8 cellular contexts compared by ENCODE assay signal in genomic region chr14:21476925-21477681, GRCh38. TPM values are rescaled to one million over a fixed set of nuclear protein-coding genes. Genes with fewer than 3 reads are reported as not detected.
DNase-seq lines count a peak whose midpoint lies in the region; ATAC-seq and TF ChIP-seq lines count a peak whose summit lies in the region.

Gene RAB2B (minus strand): TSS chr14:21476959. CDS start chr14:21476872, 87 bp downstream.
Gene TOX4 (plus strand): TSS chr14:21477195. CDS start chr14:21477279, 84 bp downstream.

- H3K36me3 ChIP-seq in DND-41 (ENCODE audit: insufficient read depth, low read length) (peaks cover 13% of the 10 kb centered on the region), KMS-11 (ENCODE audit: insufficient read depth) (no peaks in the 10 kb centered on the region), Peyer's patch (peaks cover 0 to 29% (median 0%) of the 10 kb centered on the region in 3 donors)
- H3K36me3 ChIP-seq in naive thymus-derived CD4-positive, alpha-beta T cell (ENCODE audit: control insufficient read depth in 2 of 3, insufficient read depth in 3 of 3, low read length in 3 of 3) = peaks cover 0 to 22% (median 0%) of the 10 kb centered on the region in 3 experiments

- peak within 1 kb of the TSS; percentile 100 for H3K4me3 Mint-ChIP-seq in activated T-helper 1 cell treated with anti-CD3 and anti-CD28 coated beads, Interleukin-12 subunit alpha, Interleukin-12 subunit beta, Interleukin-2, Interleukin-4 antibody, amounts not matched to agents 30 ng/mL and 10 ng/mL and 1 ng/mL, durations not matched to agents 14 hours and 24 hours and 36 hours
- peak within 1 kb of the TSS; percentile 96 to 100 (median 99) for H3K4me3 Mint-ChIP-seq in naive thymus-derived CD4-positive, alpha-beta T cell

- H3K36me3 Mint-ChIP-seq in activated T-helper 1 cell treated with anti-CD3 and anti-CD28 coated beads, Interleukin-12 subunit alpha, Interleukin-12 subunit beta, Interleukin-2, Interleukin-4 antibody, amounts not matched to agents 30 ng/mL and 10 ng/mL and 1 ng/mL, durations not matched to agents 14 hours and 24 hours and 36 hours (ENCODE audit: low read depth) = peaks cover 20% of the 10 kb centered on the region
- H3K36me3 Mint-ChIP-seq in naive thymus-derived CD4-positive, alpha-beta T cell = peaks cover 3 to 19% (median 10%) of the 10 kb centered on the region in 5 donors

- peak; percentile 98 for DNase-seq in DND-41
- DNase-seq in Peyer's patch = peak; percentile 94 to 98 (median 94)
- DNase-seq in activated T-helper 1 cell treated with anti-CD3 and anti-CD28 coated beads, Interleukin-12 subunit alpha, Interleukin-12 subunit beta, Interleukin-2, Interleukin-4 antibody, amounts not matched to agents 30 ng/mL and 10 ng/mL and 1 ng/mL, durations not matched to agents 14 hours and 24 hours and 36 hours (ENCODE audit: low spot score) = peak; percentile 96
- DNase-seq in fibroblast of gingiva (ENCODE audit: low read depth) = peak; percentile 98
- DNase-seq in naive thymus-derived CD4-positive, alpha-beta T cell = peak; percentile 83 to 98 (median 97)
- peak; percentile 93 to 97 (median 97) for DNase-seq in stimulated activated naive CD4-positive, alpha-beta T cell (lab: John Stamatoyannopoulos, UW)

- POLR2A ChIA-PET in naive thymus-derived CD4-positive, alpha-beta T cell (lab: Charles Lee) = interaction anchor here (1.0 to 5.1 kb wide), 14 partner anchors 10 to 1844 kb away, joined by 3 to 53 read pairs (median 5); partner anchors contain the start of genes CHD8, METTL3, PABPN1 and SALL2

- H3K4me2 ChIP-seq in DND-41 (ENCODE audit: insufficient read depth, low read length) (peak within 1 kb of the TSS; percentile 88), KMS-11 (peak within 1 kb of the TSS; percentile 68)

- H3K27ac ChIP-seq in DND-41 (ENCODE audit: low read length) = peak within 1 kb of the TSS; percentile 72
- H3K27ac ChIP-seq in KMS-11 = no peak within 1 kb of the TSS; the same call in 1 of the 2 replicates
- H3K27ac ChIP-seq in Peyer's patch = peak within 1 kb of the TSS; percentile 82 to 91 (median 89)
- peak within 1 kb of the TSS; percentile 88 for H3K27ac ChIP-seq in naive thymus-derived CD4-positive, alpha-beta T cell (ENCODE audit: low read depth, low read length)

- H4K20me1 ChIP-seq in DND-41 (ENCODE audit: insufficient read depth, low read length) (no peaks in the 10 kb centered on the region; the same call in 1 of the 2 replicates), KMS-11 (ENCODE audit: insufficient read depth) (no peaks in the 10 kb centered on the region)

- intact Hi-C loops in activated T-helper 1 cell treated with anti-CD3 and anti-CD28 coated beads, Interleukin-12 subunit alpha, Interleukin-12 subunit beta, Interleukin-2, Interleukin-4 antibody, amounts not matched to agents 30 ng/mL and 10 ng/mL and 1 ng/mL, durations not matched to agents 14 hours and 24 hours and 36 hours (cut with micrococcal nuclease) = loop anchor here (1.0 kb wide), 8 partner anchors 21 to 208 kb away; partner anchors contain the start of genes CHD8, HNRNPC, METTL3 and SALL2
- intact Hi-C loops in naive thymus-derived CD4-positive, alpha-beta T cell (cut with micrococcal nuclease) = loop anchor here (1.0 to 10.0 kb wide), 15 partner anchors 19 to 1844 kb away; partner anchors contain the start of genes CHD8 (in 2 of the 2), HNRNPC (in 2 of the 2), METTL3 (in 2 of the 2) and SUPT16H (in 2 of the 2)

- H3K27me3 ChIP-seq in DND-41 (ENCODE audit: insufficient read depth, low read length, poor library complexity) (no peaks in the 10 kb centered on the region), KMS-11 (ENCODE audit: insufficient read depth, low read depth) (no peaks in the 10 kb centered on the region), Peyer's patch (no peaks in the 10 kb centered on the region)
- no peaks in the 10 kb centered on the region for H3K27me3 ChIP-seq in naive thymus-derived CD4-positive, alpha-beta T cell (ENCODE audit: control insufficient read depth in 2 of 2, insufficient read depth in 2 of 2, low read length in 2 of 2)

- H3K9me3 ChIP-seq in DND-41 (ENCODE audit: insufficient read depth, low read length, severe bottlenecking) (no peaks in the 10 kb centered on the region), Peyer's patch (no peaks in the 10 kb centered on the region)
- no peaks in the 10 kb centered on the region for H3K9me3 ChIP-seq in naive thymus-derived CD4-positive, alpha-beta T cell (ENCODE audit: control insufficient read depth in 2 of 3, low read length in 3 of 3)

- peak within 1 kb of the TSS; percentile 70 for H3K9ac ChIP-seq in DND-41 (ENCODE audit: low read depth, low read length)
- peak within 1 kb of the TSS; percentile 42; the same call in 1 of the 2 replicates for H3K9ac ChIP-seq in KMS-11

- CTCF ChIA-PET in naive thymus-derived CD4-positive, alpha-beta T cell (lab: Charles Lee) = interaction anchor here (1.0 to 1.7 kb wide), 4 partner anchors 21 to 40 kb away, joined by 3 to 5 read pairs (median 4); partner anchors contain the start of genes CHD8 and METTL3

- peaks cover 2% of the 10 kb centered on the region for H3K27me3 Mint-ChIP-seq in activated T-helper 1 cell treated with anti-CD3 and anti-CD28 coated beads, Interleukin-12 subunit alpha, Interleukin-12 subunit beta, Interleukin-2, Interleukin-4 antibody, amounts not matched to agents 30 ng/mL and 10 ng/mL and 1 ng/mL, durations not matched to agents 14 hours and 24 hours and 36 hours (ENCODE audit: insufficient read depth)
- H3K27me3 Mint-ChIP-seq in naive thymus-derived CD4-positive, alpha-beta T cell = no peaks in the 10 kb centered on the region

- H3K4me1 ChIP-seq in DND-41 (ENCODE audit: insufficient read depth, low read length) (peaks cover 30% of the 10 kb centered on the region), KMS-11 (ENCODE audit: low read depth, poor library complexity, severe bottlenecking) (peaks cover 16% of the 10 kb centered on the region), Peyer's patch (peaks cover 0 to 14% (median 6%) of the 10 kb centered on the region in 4 donors)
- peaks cover 21 to 22% of the 10 kb centered on the region in 2 donors for H3K4me1 ChIP-seq in naive thymus-derived CD4-positive, alpha-beta T cell (ENCODE audit: control insufficient read depth in 2 of 2, insufficient read depth in 2 of 2, low read length in 2 of 2)

- TF ChIP-seq POLR2A in Peyer's patch (IDR thresholded peaks at IDR 0.05) = peak; percentile 67 to 79

- H3K27ac Mint-ChIP-seq in activated T-helper 1 cell treated with anti-CD3 and anti-CD28 coated beads, Interleukin-12 subunit alpha, Interleukin-12 subunit beta, Interleukin-2, Interleukin-4 antibody, amounts not matched to agents 30 ng/mL and 10 ng/mL and 1 ng/mL, durations not matched to agents 14 hours and 24 hours and 36 hours = peak within 1 kb of the TSS; percentile 99
- H3K27ac Mint-ChIP-seq in naive thymus-derived CD4-positive, alpha-beta T cell = peak within 1 kb of the TSS; percentile 93 to 100 (median 98)

- peak within 1 kb of the TSS; percentile 78 for H2AFZ ChIP-seq in DND-41 (ENCODE audit: low read depth, low read length)
- peak within 1 kb of the TSS; percentile 69 for H2AFZ ChIP-seq in KMS-11 (ENCODE audit: low read depth)

- peak; percentile 98 for ATAC-seq in DND-41 (ENCODE audit: insufficient read depth, low read depth)
- peak; percentile 100 for ATAC-seq in GM21723 (IDR thresholded peaks at IDR 0.05; ENCODE audit: unreplicated experiment)
- ATAC-seq in naive thymus-derived CD4-positive, alpha-beta T cell = peak; percentile 99

- peaks cover 35% of the 10 kb centered on the region for H3K4me1 Mint-ChIP-seq in activated T-helper 1 cell treated with anti-CD3 and anti-CD28 coated beads, Interleukin-12 subunit alpha, Interleukin-12 subunit beta, Interleukin-2, Interleukin-4 antibody, amounts not matched to agents 30 ng/mL and 10 ng/mL and 1 ng/mL, durations not matched to agents 14 hours and 24 hours and 36 hours (ENCODE audit: low read depth)
- peaks cover 18 to 74% (median 58%) of the 10 kb centered on the region in 7 donors for H3K4me1 Mint-ChIP-seq in naive thymus-derived CD4-positive, alpha-beta T cell

- H3K79me2 ChIP-seq in DND-41 (ENCODE audit: insufficient read depth, low read length) = peaks cover 56% of the 10 kb centered on the region
- H3K79me2 ChIP-seq in KMS-11 (ENCODE audit: insufficient read depth, low read depth) = peaks cover 17% of the 10 kb centered on the region; the same call in 1 of the 2 replicates

- H3K4me3 ChIP-seq in DND-41 (ENCODE audit: low read depth in 1 of 2, low read length in 2 of 2) = peak within 1 kb of the TSS; percentile 81 to 95
- no peak within 1 kb of the TSS for H3K4me3 ChIP-seq in KMS-11 (IDR thresholded peaks at IDR 0.05; ENCODE audit: insufficient read depth, low read depth, low read length)
- peak within 1 kb of the TSS; percentile 72 to 86 (median 78) for H3K4me3 ChIP-seq in Peyer's patch
- peak within 1 kb of the TSS; percentile 99 for H3K4me3 ChIP-seq in naive thymus-derived CD4-positive, alpha-beta T cell (ENCODE audit: low read length)

- no peaks in the 10 kb centered on the region for H3K9me3 Mint-ChIP-seq in activated T-helper 1 cell treated with anti-CD3 and anti-CD28 coated beads, Interleukin-12 subunit alpha, Interleukin-12 subunit beta, Interleukin-2, Interleukin-4 antibody, amounts not matched to agents 30 ng/mL and 10 ng/mL and 1 ng/mL, durations not matched to agents 14 hours and 24 hours and 36 hours
- H3K9me3 Mint-ChIP-seq in naive thymus-derived CD4-positive, alpha-beta T cell = no peaks in the 10 kb centered on the region

- TF ChIP-seq CTCF in DND-41 (IDR thresholded peaks at IDR 0.05; ENCODE audit: borderline replicate concordance, extremely low read depth, low read length, poor library complexity, severe bottlenecking) (peak; percentile 99), KMS-11 (conservative IDR thresholded peaks at IDR 0.05; ENCODE audit: low read depth, low read length) (peak; percentile 70), Peyer's patch (IDR thresholded peaks at IDR 0.05) (peak; percentile 93 to 100 (median 99))

RNA-seq across cellular contexts. Expression of gene RAB2B, which starts in this region (rescaled TPM):
- total RNA-seq in Peyer's patch = 10 to 100 TPM in 3 of 4 donors, 1 to 10 TPM in 1; 7.4 to 22.4 (median 20.8) TPM
- 30.3 and 32.5 TPM in 2 replicates for total RNA-seq in activated T-helper 1 cell treated with anti-CD3 and anti-CD28 coated beads, Interleukin-12 subunit alpha, Interleukin-12 subunit beta, Interleukin-2, Interleukin-4 antibody, amounts not matched to agents 30 ng/mL and 10 ng/mL and 1 ng/mL, durations not matched to agents 14 hours and 24 hours and 36 hours
- 10 to 100 TPM; 26.6 to 32.8 (median 30.5) TPM for total RNA-seq in naive thymus-derived CD4-positive, alpha-beta T cell
- polyA plus RNA-seq in naive thymus-derived CD4-positive, alpha-beta T cell = 1 to 10 TPM; 5.6 to 9.9 TPM

RNA-seq across cellular contexts. Expression of gene TOX4, which starts in this region (rescaled TPM):
- 10 to 100 TPM; 31.4 to 74.5 (median 61.7) TPM for total RNA-seq in Peyer's patch
- 77.5 and 86.6 TPM in 2 replicates for total RNA-seq in activated T-helper 1 cell treated with anti-CD3 and anti-CD28 coated beads, Interleukin-12 subunit alpha, Interleukin-12 subunit beta, Interleukin-2, Interleukin-4 antibody, amounts not matched to agents 30 ng/mL and 10 ng/mL and 1 ng/mL, durations not matched to agents 14 hours and 24 hours and 36 hours
- 100 to 1,000 TPM in 1 of 5 experiments, 10 to 100 TPM in 4; 78.5 to 116 (median 86.5) TPM for total RNA-seq in naive thymus-derived CD4-positive, alpha-beta T cell
- 10 to 100 TPM; 70.5 to 98.3 TPM for polyA plus RNA-seq in naive thymus-derived CD4-positive, alpha-beta T cell
